ENCODE assay signal across 24 cellular contexts in the genomic region with DNA sequence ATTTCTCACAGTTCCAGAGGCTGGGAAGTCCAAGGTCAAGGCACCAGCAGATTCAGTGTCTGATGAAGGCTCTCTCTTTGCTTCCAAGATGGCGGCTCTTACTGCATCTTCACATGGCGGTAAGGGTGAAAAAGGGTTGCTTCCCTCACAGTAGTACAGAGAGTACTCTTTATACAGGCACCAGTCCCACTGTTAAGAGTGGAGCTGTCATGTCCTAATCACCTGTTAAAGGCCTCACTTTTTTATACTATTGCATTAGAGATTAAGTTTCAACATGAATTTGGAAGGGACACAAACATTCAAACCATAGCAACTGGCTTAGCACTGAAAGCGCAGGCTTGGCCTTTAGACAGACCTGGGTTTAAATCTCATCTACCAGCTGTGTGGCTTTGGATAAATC.
"Had no signal": no experiment of that assay in that cellular context is flagged by ENCODE, and none has a peak within 500 bp of the region (broad histone marks: within the 10 kb centered on the region; RNA-seq: fewer than 3 reads in every experiment).

No MANE protein-coding gene starts in this region.

- H3K36me3 ChIP-seq: neural progenitor cell, ovary, right lobe of liver, sigmoid colon, stomach, thoracic aorta, thyroid gland, tibial nerve, upper lobe of left lung, vagina had no signal

- ATAC-seq: psoas muscle; right cardiac atrium; right lobe of liver; stimulated activated effector memory CD8-positive, alpha-beta T cell treated with anti-CD3 and anti-CD28 coated beads, Interleukin-12 subunit alpha, Interleukin-12 subunit beta, amount 100 ng/mL, for 72 hours; stimulated activated naive B cell treated with anti-CD40 and anti-IgM and Interleukin-4, amounts not matched to agents 10 μg/mL and 1 μg/mL and 100 μg/mL, for 72 hours had no signal

- H3K9me3 ChIP-seq: ovary, psoas muscle, right lobe of liver, stomach, thoracic aorta, thyroid gland, tibial nerve, upper lobe of left lung, vagina had no signal

- H3K27me3 ChIP-seq: ovary, right lobe of liver, thyroid gland, tibial nerve, upper lobe of left lung, vagina had no signal

- H3K4me3 ChIP-seq: neural progenitor cell, ovary, psoas muscle, right lobe of liver, sigmoid colon, stomach, thoracic aorta, thyroid gland, tibial nerve, upper lobe of left lung, vagina had no signal

- H3K27ac ChIP-seq: neural progenitor cell, ovary, parathyroid adenoma, psoas muscle, right lobe of liver, sigmoid colon, stomach, thoracic aorta, thyroid gland, tibial nerve, upper lobe of left lung, vagina had no signal

- DNase-seq: occipital lobe; ovary; posterior cingulate gyrus; psoas muscle; right cardiac atrium; right lobe of liver; sigmoid colon; small intestine; stimulated activated CD4-positive, alpha-beta T cell treated with anti-CD3 and anti-CD28 coated beads, Interleukin-15, amount 100 ng/mL, for 24 hours; stimulated activated CD4-positive, alpha-beta T cell treated with anti-CD3 and anti-CD28 coated beads, Interleukin-2, amount 100 ng/mL, for 24 hours; stimulated activated CD4-positive, alpha-beta T cell treated with anti-CD3 and anti-CD28 coated beads, Interleukin-2, amount 100 ng/mL, for 48 hours; stimulated activated CD4-positive, alpha-beta T cell treated with anti-CD3 and anti-CD28 coated beads, Interleukin-4, amount 100 ng/mL, for 24 hours; stimulated activated naive B cell treated with anti-CD40 and anti-IgM and Interleukin-4, amounts not matched to agents 10 μg/mL and 1 μg/mL and 100 μg/mL, for 72 hours; stimulated activated naive CD4-positive, alpha-beta T cell treated with Interleukin-2 at 50 U/mL for 16 hours; stomach; thyroid gland; trophoblast cell had no signal
